Comparison of ENCODE assay signal across 1 cellular context in the genomic region with DNA sequence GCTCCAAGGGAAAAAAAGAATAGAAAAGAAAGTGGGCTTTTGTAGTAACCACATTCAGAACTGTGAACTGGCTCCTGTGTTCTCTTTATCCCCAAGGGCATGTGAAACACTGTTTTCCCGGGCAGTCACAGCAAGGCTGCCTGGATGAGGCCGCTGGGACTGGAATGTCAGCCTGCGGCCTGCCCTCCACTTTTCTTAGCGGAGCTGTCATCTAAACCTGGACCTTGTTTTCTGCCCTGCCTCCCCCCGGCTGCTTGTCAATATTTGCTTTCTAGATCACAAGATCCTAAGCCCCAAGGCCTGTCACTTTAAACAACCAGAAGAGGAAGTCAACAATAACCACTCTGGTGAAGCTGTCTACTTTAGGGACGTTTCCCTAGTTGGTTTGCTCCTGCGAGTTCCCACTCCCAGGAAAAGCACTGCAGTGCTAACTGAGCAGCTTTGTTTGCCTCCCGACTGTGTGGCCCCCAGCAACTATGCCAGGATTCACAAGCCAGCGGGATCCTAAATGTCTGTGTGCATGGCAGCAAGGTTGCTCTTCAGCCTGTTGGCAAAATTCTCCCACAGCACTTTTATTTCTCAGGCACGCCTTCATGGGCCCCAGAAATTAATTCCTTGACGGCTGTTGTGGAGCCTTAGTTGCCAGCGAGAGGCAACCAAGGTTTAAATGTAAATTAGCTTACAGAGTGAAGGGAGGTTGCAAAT.
TF ChIP-seq lines count a peak whose summit lies in the region.

No MANE protein-coding gene starts in this region.

TF ChIP-seq in HepG2, 621 proteins besides CTCF, POLR2A, EP300 and RAD21 (continued from another document and continues in another):
- peak; percentile 88 for TF ChIP-seq ZNF687 (CRISPR knock-in tag; IDR thresholded peaks at IDR 0.05)
- peak; percentile 99 for TF ChIP-seq ZNF589 (CRISPR knock-in tag; conservative IDR thresholded peaks at IDR 0.05)
- peak; percentile 83; the same call in 1 of the 2 replicates for TF ChIP-seq SIX4 (CRISPR knock-in tag; IDR thresholded peaks at IDR 0.05)
- TF ChIP-seq, protein P1, sequence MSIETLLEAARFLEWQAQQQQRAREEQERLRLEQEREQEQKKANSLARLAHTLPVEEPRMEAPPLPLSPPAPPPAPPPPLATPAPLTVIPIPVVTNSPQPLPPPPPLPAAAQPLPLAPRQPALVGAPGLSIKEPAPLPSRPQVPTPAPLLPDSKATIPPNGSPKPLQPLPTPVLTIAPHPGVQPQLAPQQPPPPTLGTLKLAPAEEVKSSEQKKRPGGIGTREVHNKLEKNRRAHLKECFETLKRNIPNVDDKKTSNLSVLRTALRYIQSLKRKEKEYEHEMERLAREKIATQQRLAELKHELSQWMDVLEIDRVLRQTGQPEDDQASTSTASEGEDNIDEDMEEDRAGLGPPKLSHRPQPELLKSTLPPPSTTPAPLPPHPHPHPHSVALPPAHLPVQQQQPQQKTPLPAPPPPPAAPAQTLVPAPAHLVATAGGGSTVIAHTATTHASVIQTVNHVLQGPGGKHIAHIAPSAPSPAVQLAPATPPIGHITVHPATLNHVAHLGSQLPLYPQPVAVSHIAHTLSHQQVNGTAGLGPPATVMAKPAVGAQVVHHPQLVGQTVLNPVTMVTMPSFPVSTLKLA (IDR thresholded peaks at IDR 0.05): peak; percentile 78
- peak; percentile 99 for TF ChIP-seq PHF21A (CRISPR knock-in tag; IDR thresholded peaks at IDR 0.05)
- TF ChIP-seq, protein P2, sequence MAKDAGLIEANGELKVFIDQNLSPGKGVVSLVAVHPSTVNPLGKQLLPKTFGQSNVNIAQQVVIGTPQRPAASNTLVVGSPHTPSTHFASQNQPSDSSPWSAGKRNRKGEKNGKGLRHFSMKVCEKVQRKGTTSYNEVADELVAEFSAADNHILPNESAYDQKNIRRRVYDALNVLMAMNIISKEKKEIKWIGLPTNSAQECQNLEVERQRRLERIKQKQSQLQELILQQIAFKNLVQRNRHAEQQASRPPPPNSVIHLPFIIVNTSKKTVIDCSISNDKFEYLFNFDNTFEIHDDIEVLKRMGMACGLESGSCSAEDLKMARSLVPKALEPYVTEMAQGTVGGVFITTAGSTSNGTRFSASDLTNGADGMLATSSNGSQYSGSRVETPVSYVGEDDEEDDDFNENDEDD (CRISPR knock-in tag; IDR thresholded peaks at IDR 0.05; ENCODE audit: borderline replicate concordance): peak; percentile 84; the same call in 1 of the 2 replicates
- TF ChIP-seq, protein P3, sequence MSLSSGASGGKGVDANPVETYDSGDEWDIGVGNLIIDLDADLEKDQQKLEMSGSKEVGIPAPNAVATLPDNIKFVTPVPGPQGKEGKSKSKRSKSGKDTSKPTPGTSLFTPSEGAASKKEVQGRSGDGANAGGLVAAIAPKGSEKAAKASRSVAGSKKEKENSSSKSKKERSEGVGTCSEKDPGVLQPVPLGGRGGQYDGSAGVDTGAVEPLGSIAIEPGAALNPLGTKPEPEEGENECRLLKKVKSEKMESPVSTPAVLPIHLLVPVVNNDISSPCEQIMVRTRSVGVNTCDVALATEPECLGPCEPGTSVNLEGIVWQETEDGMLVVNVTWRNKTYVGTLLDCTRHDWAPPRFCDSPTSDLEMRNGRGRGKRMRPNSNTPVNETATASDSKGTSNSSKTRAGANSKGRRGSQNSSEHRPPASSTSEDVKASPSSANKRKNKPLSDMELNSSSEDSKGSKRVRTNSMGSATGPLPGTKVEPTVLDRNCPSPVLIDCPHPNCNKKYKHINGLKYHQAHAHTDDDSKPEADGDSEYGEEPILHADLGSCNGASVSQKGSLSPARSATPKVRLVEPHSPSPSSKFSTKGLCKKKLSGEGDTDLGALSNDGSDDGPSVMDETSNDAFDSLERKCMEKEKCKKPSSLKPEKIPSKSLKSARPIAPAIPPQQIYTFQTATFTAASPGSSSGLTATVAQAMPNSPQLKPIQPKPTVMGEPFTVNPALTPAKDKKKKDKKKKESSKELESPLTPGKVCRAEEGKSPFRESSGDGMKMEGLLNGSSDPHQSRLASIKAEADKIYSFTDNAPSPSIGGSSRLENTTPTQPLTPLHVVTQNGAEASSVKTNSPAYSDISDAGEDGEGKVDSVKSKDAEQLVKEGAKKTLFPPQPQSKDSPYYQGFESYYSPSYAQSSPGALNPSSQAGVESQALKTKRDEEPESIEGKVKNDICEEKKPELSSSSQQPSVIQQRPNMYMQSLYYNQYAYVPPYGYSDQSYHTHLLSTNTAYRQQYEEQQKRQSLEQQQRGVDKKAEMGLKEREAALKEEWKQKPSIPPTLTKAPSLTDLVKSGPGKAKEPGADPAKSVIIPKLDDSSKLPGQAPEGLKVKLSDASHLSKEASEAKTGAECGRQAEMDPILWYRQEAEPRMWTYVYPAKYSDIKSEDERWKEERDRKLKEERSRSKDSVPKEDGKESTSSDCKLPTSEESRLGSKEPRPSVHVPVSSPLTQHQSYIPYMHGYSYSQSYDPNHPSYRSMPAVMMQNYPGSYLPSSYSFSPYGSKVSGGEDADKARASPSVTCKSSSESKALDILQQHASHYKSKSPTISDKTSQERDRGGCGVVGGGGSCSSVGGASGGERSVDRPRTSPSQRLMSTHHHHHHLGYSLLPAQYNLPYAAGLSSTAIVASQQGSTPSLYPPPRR (CRISPR knock-in tag; IDR thresholded peaks at IDR 0.05; ENCODE audit: borderline replicate concordance): peak; percentile 99
- peak; percentile 77; the same call in 1 of the 2 replicates for TF ChIP-seq LRRFIP1 (CRISPR knock-in tag; conservative IDR thresholded peaks at IDR 0.05)
- peak; percentile 94 for TF ChIP-seq DR1 (CRISPR knock-in tag; IDR thresholded peaks at IDR 0.05)
- no peak for TF ChIP-seq ZFP36 (IDR thresholded peaks at IDR 0.05; ENCODE audit: borderline replicate concordance, low read depth, low read length, partially characterized antibody)
- peak; percentile 74; the same call in 1 of the 2 replicates for TF ChIP-seq GMEB1 (CRISPR knock-in tag; IDR thresholded peaks at IDR 0.05; ENCODE audit: borderline replicate concordance)
- peak; percentile 96 for TF ChIP-seq ZNF124 (CRISPR knock-in tag; IDR thresholded peaks at IDR 0.05)
- peak; percentile 97 for TF ChIP-seq ZBTB4 (CRISPR knock-in tag; IDR thresholded peaks at IDR 0.05; ENCODE audit: borderline replicate concordance)
- TF ChIP-seq ZNF564 (CRISPR knock-in tag; IDR thresholded peaks at IDR 0.05): peak; percentile 82
- peak; percentile 58; the same call in 1 of the 2 replicates for TF ChIP-seq RELA (CRISPR knock-in tag; IDR thresholded peaks at IDR 0.05)
- TF ChIP-seq ZNF639 (CRISPR knock-in tag; conservative IDR thresholded peaks at IDR 0.05): peak; percentile 58; the same call in 1 of the 2 replicates
- peak; percentile 97 for TF ChIP-seq FOXP1 (IDR thresholded peaks at IDR 0.05)
- TF ChIP-seq FOXP1 (CRISPR knock-in tag; IDR thresholded peaks at IDR 0.05): peak; percentile 99
- TF ChIP-seq KDM1A (CRISPR knock-in tag; IDR thresholded peaks at IDR 0.05): no peak
- TF ChIP-seq ZNF737 (CRISPR knock-in tag; IDR thresholded peaks at IDR 0.05; ENCODE audit: borderline replicate concordance): no peak
- peak; percentile 97; the same call in 1 of the 2 replicates for TF ChIP-seq ZNF33A (CRISPR knock-in tag; IDR thresholded peaks at IDR 0.05; ENCODE audit: borderline replicate concordance)
- peak; percentile 92 for TF ChIP-seq SP5 (CRISPR knock-in tag; IDR thresholded peaks at IDR 0.05; ENCODE audit: borderline replicate concordance, low read depth)
- no peak for TF ChIP-seq ZNF549 (CRISPR knock-in tag; IDR thresholded peaks at IDR 0.05)
